13 cellular contexts compared by ENCODE assay signal in the genomic region with DNA sequence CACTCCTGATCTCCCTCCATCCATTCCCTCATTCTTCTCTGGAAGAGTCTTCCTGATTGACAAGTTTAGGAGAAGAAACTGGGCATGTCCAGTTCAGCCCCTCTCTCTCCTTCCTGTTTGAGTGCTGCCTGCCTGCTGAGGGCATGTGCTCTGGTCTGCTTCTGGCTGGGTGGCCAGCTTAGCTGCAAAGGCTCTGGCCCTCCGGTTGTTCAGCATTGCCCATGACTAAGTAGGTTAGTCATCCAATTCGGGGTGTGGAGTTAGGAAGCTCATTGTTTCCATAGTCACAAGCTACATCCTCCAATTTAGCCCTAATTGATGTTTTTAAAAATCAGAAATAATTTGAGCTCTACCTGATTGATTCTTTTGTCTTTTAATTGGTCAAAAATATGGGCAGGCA. TPM values are rescaled to one million over a fixed set of nuclear protein-coding genes. Genes with fewer than 3 reads are reported as not detected.
DNase-seq lines count a peak whose midpoint lies in the region; ATAC-seq lines count a peak whose summit lies in the region.
"Had no signal": no experiment of that assay in that cellular context is flagged by ENCODE, and none has a peak within 500 bp of the region (broad histone marks: within the 10 kb centered on the region; RNA-seq: fewer than 3 reads in every experiment).

No MANE protein-coding gene starts in this region.

- no peaks in the 10 kb centered on the region for H3K36me3 Mint-ChIP-seq in activated CD4-positive, alpha-beta memory T cell treated with anti-CD3 and anti-CD28 coated beads, Interleukin-2, amount 10 ng/mL, durations not matched to agents 7 days and 5 days (ENCODE audit: low read depth)

- 0 out of 2 replicates have a peak, but pooled peaks cover 3% of the 10 kb centered on the region for H3K9me3 ChIP-seq in MG63

- no peak overlapping the region for H4K5ac ChIP-seq in mesendoderm (ENCODE audit: low read length)

- CTCF ChIA-PET in activated CD4-positive, alpha-beta memory T cell treated with anti-CD3 and anti-CD28 coated beads, Interleukin-2, amount 10 ng/mL, durations not matched to agents 7 days and 5 days (lab: Charles Lee) = no interaction called here

- no CpG with 5 or more reads among the region's 2 CpGs for WGBS in mesendoderm (ENCODE audit: extremely low coverage, insufficient coverage, low lambda C conversion rate)

- no peak overlapping the region for H3K27ac ChIP-seq in mesendoderm (ENCODE audit: low read depth, low read length)
- H3K27ac ChIP-seq: dorsolateral prefrontal cortex had no signal

- H3K36me3 ChIP-seq in MG63 (no peaks in the 10 kb centered on the region), mesendoderm (ENCODE audit: control insufficient read depth, insufficient read depth, low read length) (no peaks in the 10 kb centered on the region)

- no peak overlapping the region for H3K4me3 Mint-ChIP-seq in activated CD4-positive, alpha-beta memory T cell treated with anti-CD3 and anti-CD28 coated beads, Interleukin-2, amount 10 ng/mL, durations not matched to agents 7 days and 5 days
- H3K4me3 Mint-ChIP-seq: activated B cell treated with CpG ODN at 0.5 μM for 24 hours; activated T-helper 1 cell treated with anti-CD3 and anti-CD28 coated beads, Interleukin-12 subunit alpha, Interleukin-12 subunit beta, Interleukin-2, Interleukin-4 antibody, amounts not matched to agents 30 ng/mL and 10 ng/mL and 1 ng/mL, durations not matched to agents 14 hours and 24 hours and 36 hours; neural crest cell had no signal

- no peaks in the 10 kb centered on the region for H3K4me1 ChIP-seq in mesendoderm (ENCODE audit: control insufficient read depth, low read depth, low read length)

- H3K79me1 ChIP-seq in mesendoderm (ENCODE audit: low read length) = no peaks in the 10 kb centered on the region

- no peak for ATAC-seq in HG03342 (IDR thresholded peaks at IDR 0.05; ENCODE audit: unreplicated experiment)
- no peak for ATAC-seq in GM18517 (IDR thresholded peaks at IDR 0.05; ENCODE audit: unreplicated experiment)

- POLR2A ChIA-PET in activated CD4-positive, alpha-beta memory T cell treated with anti-CD3 and anti-CD28 coated beads, Interleukin-2, amount 10 ng/mL, durations not matched to agents 7 days and 5 days (lab: Charles Lee) = no interaction called here

- no peaks in the 10 kb centered on the region for H3K9me3 Mint-ChIP-seq in activated CD4-positive, alpha-beta memory T cell treated with anti-CD3 and anti-CD28 coated beads, Interleukin-2, amount 10 ng/mL, durations not matched to agents 7 days and 5 days
- H3K9me3 Mint-ChIP-seq: activated T-helper 1 cell treated with anti-CD3 and anti-CD28 coated beads, Interleukin-12 subunit alpha, Interleukin-12 subunit beta, Interleukin-2, Interleukin-4 antibody, amounts not matched to agents 30 ng/mL and 10 ng/mL and 1 ng/mL, durations not matched to agents 14 hours and 24 hours and 36 hours had no signal

- no peak overlapping the region for H3K4ac ChIP-seq in mesendoderm (ENCODE audit: low read depth, low read length)

- no peaks in the 10 kb centered on the region for H3K4me1 Mint-ChIP-seq in activated CD4-positive, alpha-beta memory T cell treated with anti-CD3 and anti-CD28 coated beads, Interleukin-2, amount 10 ng/mL, durations not matched to agents 7 days and 5 days
- H3K4me1 Mint-ChIP-seq: activated B cell treated with CpG ODN at 0.5 μM for 24 hours had no signal

- H2BK15ac ChIP-seq in mesendoderm (replicated peaks; ENCODE audit: low read depth) = no peak overlapping the region

- no peaks in the 10 kb centered on the region for H3K79me2 ChIP-seq in mesendoderm (ENCODE audit: control insufficient read depth, insufficient read depth, low read length)

- no peak overlapping the region for H2BK120ac ChIP-seq in mesendoderm (ENCODE audit: low read depth, low read length)

- H4K8ac ChIP-seq in mesendoderm (ENCODE audit: low read depth, low read length) = no peak overlapping the region

- H3K27me3 Mint-ChIP-seq in activated CD4-positive, alpha-beta memory T cell treated with anti-CD3 and anti-CD28 coated beads, Interleukin-2, amount 10 ng/mL, durations not matched to agents 7 days and 5 days = peaks cover 28% of the 10 kb centered on the region

- no peak overlapping the region for H3K56ac ChIP-seq in mesendoderm (ENCODE audit: low read length)

- no peak overlapping the region for H3K9ac ChIP-seq in mesendoderm (ENCODE audit: low read length)

- H3K4me3 ChIP-seq in MG63 (no peak overlapping the region), mesendoderm (ENCODE audit: low read length) (no peak overlapping the region)
- H3K4me3 ChIP-seq: dorsolateral prefrontal cortex had no signal

- H3K27ac Mint-ChIP-seq in activated CD4-positive, alpha-beta memory T cell treated with anti-CD3 and anti-CD28 coated beads, Interleukin-2, amount 10 ng/mL, durations not matched to agents 7 days and 5 days = no peak overlapping the region
- H3K27ac Mint-ChIP-seq: activated B cell treated with CpG ODN at 0.5 μM for 24 hours; activated T-helper 1 cell treated with anti-CD3 and anti-CD28 coated beads, Interleukin-12 subunit alpha, Interleukin-12 subunit beta, Interleukin-2, Interleukin-4 antibody, amounts not matched to agents 30 ng/mL and 10 ng/mL and 1 ng/mL, durations not matched to agents 14 hours and 24 hours and 36 hours had no signal

- peak overlapping the region; percentile 45 for H3K23ac ChIP-seq in mesendoderm (ENCODE audit: low read length)

- DNase-seq in EH (ENCODE audit: low read depth) = peak; percentile 79
- DNase-seq in MG63 = peak; percentile 70
- DNase-seq in dermis microvascular lymphatic vessel endothelial cell (ENCODE audit: low read depth in 2 of 2) = peak; percentile 16 to 84
- DNase-seq in mesendoderm = peak; percentile 72
- no peak for DNase-seq in activated CD4-positive, alpha-beta memory T cell treated with anti-CD3 and anti-CD28 coated beads, Interleukin-2, amount 10 ng/mL, durations not matched to agents 7 days and 5 days
- DNase-seq in NCI-H774 (lab: John Stamatoyannopoulos, UW) = no peak
- DNase-seq: activated B cell treated with CpG ODN at 0.5 μM for 24 hours, dorsolateral prefrontal cortex, NCI-H2171 treated with DMSO at 0.1 percent for 48 hours had no signal

- no peak overlapping the region for H3K4me2 ChIP-seq in mesendoderm (ENCODE audit: low read length)

- no peak overlapping the region for H2BK5ac ChIP-seq in mesendoderm (ENCODE audit: low read length)

- H3K18ac ChIP-seq in mesendoderm (ENCODE audit: low read length) = no peak overlapping the region

- no peak overlapping the region for H2AK5ac ChIP-seq in mesendoderm (ENCODE audit: low read length)

- H3K27me3 ChIP-seq in MG63 (no peaks in the 10 kb centered on the region), mesendoderm (ENCODE audit: insufficient read depth, low read length, poor library complexity) (no peaks in the 10 kb centered on the region)

RNA-seq across cellular contexts. Expression of a gene that starts 25.6 kb away (rescaled TPM):
- total RNA-seq in MG63 (2014; rRNA removed; shearing (Covaris generic); ENCODE audit: low replicate concordance) = not detected in 2 replicates
- not detected in 2 replicates for total RNA-seq in dermis microvascular lymphatic vessel endothelial cell
- not detected for polyA plus RNA-seq in mesendoderm (2013, experiment 1 of 2)
- polyA plus RNA-seq in mesendoderm (2013, experiment 2 of 2) = not detected
- not detected for total RNA-seq in activated CD4-positive, alpha-beta memory T cell treated with anti-CD3 and anti-CD28 coated beads, Interleukin-2, amount 10 ng/mL, durations not matched to agents 7 days and 5 days
- total RNA-seq: activated B cell treated with CpG ODN at 0.5 μM for 24 hours; activated T-helper 1 cell treated with anti-CD3 and anti-CD28 coated beads, Interleukin-12 subunit alpha, Interleukin-12 subunit beta, Interleukin-2, Interleukin-4 antibody, amounts not matched to agents 30 ng/mL and 10 ng/mL and 1 ng/mL, durations not matched to agents 14 hours and 24 hours and 36 hours; dorsolateral prefrontal cortex; neural crest cell had no signal

RNA-seq across cellular contexts. Expression of a gene that starts 30.4 kb away (rescaled TPM):
- not detected in 2 replicates for total RNA-seq in MG63 (2014; rRNA removed; shearing (Covaris generic); ENCODE audit: low replicate concordance)
- total RNA-seq in dermis microvascular lymphatic vessel endothelial cell = not detected in 2 replicates
- polyA plus RNA-seq in mesendoderm (2013, experiment 1 of 2) = 2.5 TPM
- polyA plus RNA-seq in mesendoderm (2013, experiment 2 of 2) = 2.3 TPM
- total RNA-seq in activated CD4-positive, alpha-beta memory T cell treated with anti-CD3 and anti-CD28 coated beads, Interleukin-2, amount 10 ng/mL, durations not matched to agents 7 days and 5 days = not detected
- total RNA-seq: activated B cell treated with CpG ODN at 0.5 μM for 24 hours; activated T-helper 1 cell treated with anti-CD3 and anti-CD28 coated beads, Interleukin-12 subunit alpha, Interleukin-12 subunit beta, Interleukin-2, Interleukin-4 antibody, amounts not matched to agents 30 ng/mL and 10 ng/mL and 1 ng/mL, durations not matched to agents 14 hours and 24 hours and 36 hours; neural crest cell had no signal

Comparison
In these comparisons a context has a peak if more than half of its experiments do, and no peak if none do; other contexts are left out.
1. DNase-seq: peak in EH (single experiment), MG63 (single experiment), dermis microvascular lymphatic vessel endothelial cell (2 of 2) and mesendoderm (single experiment); none in activated CD4-positive, alpha-beta memory T cell treated with anti-CD3 and anti-CD28 coated beads, Interleukin-2, amount 10 ng/mL, durations not matched to agents 7 days and 5 days (single experiment) and NCI-H774 (single experiment).